18 cellular contexts compared by ENCODE assay signal in genomic region chr2:130140516-130140915, GRCh38. TPM values are rescaled to one million over a fixed set of nuclear protein-coding genes. Genes with fewer than 3 reads are reported as not detected.
"Had no signal": no experiment of that assay in that cellular context is flagged by ENCODE, and none has a peak within 500 bp of the region (broad histone marks: within the 10 kb centered on the region; RNA-seq: fewer than 3 reads in every experiment).

No MANE protein-coding gene starts in this region.

RNA-seq across cellular contexts. Expression of gene POTEF, which starts 11.5 kb away (rescaled TPM):
- total RNA-seq: activated B cell treated with CpG ODN at 0.5 μM for 24 hours; activated CD4-positive, alpha-beta memory T cell treated with anti-CD3 and anti-CD28 coated beads for 36 hours; activated CD4-positive, alpha-beta T cell treated with anti-CD3 and anti-CD28 coated beads, Interleukin-2, amount 10 ng/mL, durations not matched to agents 24 days and 14 days; activated CD8-positive, alpha-beta memory T cell treated with anti-CD3 and anti-CD28 coated beads for 36 hours; activated CD8-positive, alpha-beta T cell treated with anti-CD3 and anti-CD28 coated beads for 36 hours; activated naive CD4-positive, alpha-beta T cell treated with anti-CD3 and anti-CD28 coated beads for 36 hours; activated naive CD4-positive, alpha-beta T cell treated with anti-CD3 and anti-CD28 coated beads, Interleukin-2, amount 50 U/mL, for 72 hours; activated naive CD8-positive, alpha-beta T cell treated with anti-CD3 and anti-CD28 coated beads for 36 hours; activated T-cell treated with anti-CD3 and anti-CD28 coated beads, Interleukin-2, amount 50 U/mL, for 4 hours; activated T-cell treated with anti-CD3 and anti-CD28 coated beads, Interleukin-2, amount 50 U/mL, for 72 hours; activated T-helper 1 cell treated with anti-CD3 and anti-CD28 coated beads, Interleukin-12 subunit alpha, Interleukin-12 subunit beta, Interleukin-2, Interleukin-4 antibody, amounts not matched to agents 30 ng/mL and 10 ng/mL and 1 ng/mL, durations not matched to agents 14 hours and 24 hours and 36 hours; activated T-helper 17 cell treated with anti-CD3 and anti-CD28 coated beads, Interleukin-2, amount 50 U/mL, for 72 hours; adrenal gland; body of pancreas; cardiac septum had no signal
- polyA plus RNA-seq: adrenal gland, aorta had no signal

RNA-seq across cellular contexts. Expression of gene TUBA3E, which starts 57.7 kb away (rescaled TPM):
- total RNA-seq: activated B cell treated with CpG ODN at 0.5 μM for 24 hours; activated CD4-positive, alpha-beta memory T cell treated with anti-CD3 and anti-CD28 coated beads for 36 hours; activated CD4-positive, alpha-beta T cell treated with anti-CD3 and anti-CD28 coated beads, Interleukin-2, amount 10 ng/mL, durations not matched to agents 24 days and 14 days; activated CD8-positive, alpha-beta memory T cell treated with anti-CD3 and anti-CD28 coated beads for 36 hours; activated CD8-positive, alpha-beta T cell treated with anti-CD3 and anti-CD28 coated beads for 36 hours; activated naive CD4-positive, alpha-beta T cell treated with anti-CD3 and anti-CD28 coated beads for 36 hours; activated naive CD4-positive, alpha-beta T cell treated with anti-CD3 and anti-CD28 coated beads, Interleukin-2, amount 50 U/mL, for 72 hours; activated naive CD8-positive, alpha-beta T cell treated with anti-CD3 and anti-CD28 coated beads for 36 hours; activated T-cell treated with anti-CD3 and anti-CD28 coated beads, Interleukin-2, amount 50 U/mL, for 4 hours; activated T-cell treated with anti-CD3 and anti-CD28 coated beads, Interleukin-2, amount 50 U/mL, for 72 hours; activated T-helper 1 cell treated with anti-CD3 and anti-CD28 coated beads, Interleukin-12 subunit alpha, Interleukin-12 subunit beta, Interleukin-2, Interleukin-4 antibody, amounts not matched to agents 30 ng/mL and 10 ng/mL and 1 ng/mL, durations not matched to agents 14 hours and 24 hours and 36 hours; activated T-helper 17 cell treated with anti-CD3 and anti-CD28 coated beads, Interleukin-2, amount 50 U/mL, for 72 hours; adrenal gland; aorta; astrocyte; body of pancreas; breast epithelium had no signal
- polyA plus RNA-seq: adrenal gland had no signal
